25 cellular contexts compared by ENCODE assay signal in genomic region chr6:118529756-118530155, GRCh38. TPM values are rescaled to one million over a fixed set of nuclear protein-coding genes. Genes with fewer than 3 reads are reported as not detected.
"Had no signal": no experiment of that assay in that cellular context is flagged by ENCODE, and none has a peak within 500 bp of the region (broad histone marks: within the 10 kb centered on the region; RNA-seq: fewer than 3 reads in every experiment).

No MANE protein-coding gene starts in this region.

- H3K9me3 ChIP-seq: esophagus muscularis mucosa, prostate gland had no signal

- H2AFZ ChIP-seq: parathyroid adenoma had no signal

- H3K4me3 ChIP-seq: coronary artery, dorsolateral prefrontal cortex, esophagus muscularis mucosa, left lung, prostate gland, sigmoid colon, smooth muscle cell had no signal

- H3K4me3 Mint-ChIP-seq: naive B cell, nephron had no signal

- H3K36me3 ChIP-seq: esophagus muscularis mucosa, heart left ventricle, left lung, prostate gland, sigmoid colon had no signal

- DNase-seq: central memory CD4-positive, alpha-beta T cell; dorsolateral prefrontal cortex; effector memory CD4-positive, alpha-beta T cell; foreskin keratinocyte; heart left ventricle; hippocampal formation; islet precursor cell; left lung; mesendoderm; naive B cell; occipital lobe; retina; sigmoid colon; stimulated activated CD4-positive, alpha-beta T cell treated with anti-CD3 and anti-CD28 coated beads, Interleukin-2, amount 100 ng/mL, for 48 hours; stimulated activated naive CD4-positive, alpha-beta T cell treated with Interleukin-2 at 50 U/mL for 16 hours; trophoblast cell had no signal

- H3K27me3 Mint-ChIP-seq: naive B cell had no signal

- H3K27me3 ChIP-seq: dorsolateral prefrontal cortex, esophagus muscularis mucosa, foreskin keratinocyte, heart left ventricle, left lung, sigmoid colon had no signal

- H3K9ac ChIP-seq: parathyroid adenoma had no signal

- H3K4me2 ChIP-seq: smooth muscle cell had no signal

- ATAC-seq: foreskin keratinocyte, heart left ventricle, left lung had no signal

- H3K27ac ChIP-seq: coronary artery, dorsolateral prefrontal cortex, epithelial cell of prostate, foreskin keratinocyte, left lung, parathyroid adenoma, prostate gland had no signal

- H3K27ac Mint-ChIP-seq: nephron had no signal

- H3K4me1 ChIP-seq: foreskin keratinocyte, left lung, prostate gland had no signal

RNA-seq across cellular contexts. Expression of gene PLN, which starts 18.3 kb away (rescaled TPM):
- total RNA-seq: chondrocyte, foreskin keratinocyte, lung microvascular endothelial cell had no signal
- polyA plus RNA-seq: foreskin keratinocyte had no signal
